In genomic region chr10:60340973-60341372, GRCh38 we compare ENCODE assay signal across 22 cellular contexts.
"Had no signal": no experiment of that assay in that cellular context is flagged by ENCODE, and none has a peak within 500 bp of the region (broad histone marks: within the 10 kb centered on the region; RNA-seq: fewer than 3 reads in every experiment).

No MANE protein-coding gene starts in this region.

- H3K27ac Mint-ChIP-seq: natural killer cell treated with Interleukin-12 subunit alpha and Interleukin-12 subunit beta and Interleukin-15 and Interleukin-18, amount 100 ng/mL, for 72 hours; neural progenitor cell; progenitor cell of endocrine pancreas had no signal

- DNase-seq: effector CD8-positive, alpha-beta T cell; foreskin keratinocyte; head of caudate nucleus; hippocampal formation; left colon; left ventricle myocardium superior; mesenchymal stem cell; midbrain; nucleus accumbens; ovary; right cardiac atrium; stimulated activated CD4-positive, alpha-beta T cell treated with anti-CD3 and anti-CD28 coated beads, Interleukin-4, amount 100 ng/mL, for 1 hour; stimulated activated CD8-positive, alpha-beta memory T cell treated with anti-CD3 and anti-CD28 coated beads, Interleukin-4, amount 100 ng/mL, for 48 hours; stimulated activated naive CD4-positive, alpha-beta T cell; stomach; trophoblast cell had no signal

- H3K27ac ChIP-seq: coronary artery, foreskin keratinocyte, neural progenitor cell, ovary, stomach had no signal

- ATAC-seq: esophagus mucosa; foreskin keratinocyte; left colon; left ventricle myocardium superior; natural killer cell treated with Interleukin-12 subunit alpha and Interleukin-12 subunit beta and Interleukin-15 and Interleukin-18, amount 100 ng/mL, for 72 hours; right cardiac atrium had no signal

- H3K4me3 ChIP-seq: coronary artery, lung, neural progenitor cell, ovary, stomach had no signal

- H3K27me3 ChIP-seq: foreskin keratinocyte, neural progenitor cell, ovary, stomach had no signal

- H3K9me3 ChIP-seq: ovary, stomach had no signal

- H3K4me3 Mint-ChIP-seq: natural killer cell treated with Interleukin-12 subunit alpha and Interleukin-12 subunit beta and Interleukin-15 and Interleukin-18, amount 100 ng/mL, for 72 hours; neural progenitor cell had no signal

- H3K4me1 ChIP-seq: foreskin keratinocyte, stomach had no signal

- H3K9me3 Mint-ChIP-seq: natural killer cell treated with Interleukin-12 subunit alpha and Interleukin-12 subunit beta and Interleukin-15 and Interleukin-18, amount 100 ng/mL, for 72 hours had no signal

- H3K36me3 ChIP-seq: neural progenitor cell, ovary, stomach had no signal

- H3K27me3 Mint-ChIP-seq: natural killer cell treated with Interleukin-12 subunit alpha and Interleukin-12 subunit beta and Interleukin-15 and Interleukin-18, amount 100 ng/mL, for 72 hours; progenitor cell of endocrine pancreas had no signal

- H3K36me3 Mint-ChIP-seq: natural killer cell treated with Interleukin-12 subunit alpha and Interleukin-12 subunit beta and Interleukin-15 and Interleukin-18, amount 100 ng/mL, for 72 hours; neural progenitor cell had no signal
